ENCODE assay signal across 8 cellular contexts in the genomic region with DNA sequence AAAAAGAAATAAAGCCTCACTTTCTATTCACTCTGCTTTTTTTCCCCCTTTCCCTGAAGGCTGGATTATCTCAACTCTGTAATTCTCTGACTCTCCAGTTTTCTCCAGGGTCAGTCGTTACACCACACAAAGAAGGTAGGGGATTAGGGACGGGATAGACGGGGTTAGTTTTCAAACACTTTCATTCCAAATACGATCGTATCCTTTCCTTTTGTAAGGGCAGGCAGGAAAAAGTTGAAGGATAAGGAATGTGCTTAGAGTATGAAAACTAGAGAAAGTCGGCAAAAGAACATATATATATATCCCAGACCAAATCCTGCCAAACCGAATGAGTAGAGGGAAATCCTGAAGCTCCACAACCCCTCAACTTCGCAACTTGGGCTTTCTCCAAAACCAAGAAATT. TPM values are rescaled to one million over a fixed set of nuclear protein-coding genes. Genes with fewer than 3 reads are reported as not detected.
DNase-seq lines count a peak whose midpoint lies in the region; TF ChIP-seq lines count a peak whose summit lies in the region.

No MANE protein-coding gene starts in this region.

- H3K9me3 ChIP-seq in HUES64 (ENCODE audit: insufficient read depth, low read depth, low read length) (no peaks in the 10 kb centered on the region), stomach (no peaks in the 10 kb centered on the region)

- H3K27ac ChIP-seq in HUES64 (ENCODE audit: low read depth, low read length), result peak overlapping the region; percentile 50; the same call in 1 of the 2 replicates
- peak overlapping the region; percentile 53 to 97 (median 93) for H3K27ac ChIP-seq in stomach

- TF ChIP-seq POLR2A in stomach (IDR thresholded peaks at IDR 0.05), result peak in 1 of 4 donors; percentile 26

- no peak for DNase-seq in activated T-helper 2 cell treated with anti-CD3 and anti-CD28 coated beads, Interferon-gamma antibody, Interleukin-2, Interleukin-4, amounts not matched to agents 10 μg/mL and 5 μg/mL and 100 μg/mL, durations not matched to agents 14 hours and 24 hours and 36 hours (ENCODE audit: low spot score)
- DNase-seq in immature natural killer cell, result no peak
- DNase-seq in stomach, result no peak
- DNase-seq in stimulated activated CD4-positive, alpha-beta T cell treated with anti-CD3 and anti-CD28 coated beads, Interleukin-1b, Interleukin-23, amount 100 ng/mL, for 48 hours, result no peak
- no peak for DNase-seq in Ammon's horn (ENCODE audit: low spot score)
- DNase-seq in hypothalamus (lab: John Stamatoyannopoulos, UW), result no peak
- DNase-seq in NCI-H510A (lab: John Stamatoyannopoulos, UW), result no peak

- H3K36me3 ChIP-seq in HUES64 (ENCODE audit: insufficient read depth, low read length), result peaks cover 24% of the 10 kb centered on the region
- peaks cover 19 to 32% (median 23%) of the 10 kb centered on the region in 4 donors for H3K36me3 ChIP-seq in stomach

- H3K4me3 Mint-ChIP-seq in activated T-helper 2 cell treated with anti-CD3 and anti-CD28 coated beads, Interferon-gamma antibody, Interleukin-2, Interleukin-4, amounts not matched to agents 10 μg/mL and 5 μg/mL and 100 μg/mL, durations not matched to agents 14 hours and 24 hours and 36 hours (ENCODE audit: low read depth), result peak overlapping the region; percentile 98
- peak overlapping the region; percentile 93 to 99 (median 98) for H3K4me3 Mint-ChIP-seq in immature natural killer cell

- TF ChIP-seq CTCF in stomach (IDR thresholded peaks at IDR 0.05), result no peak

- H3K9ac ChIP-seq in HUES64 (ENCODE audit: low read depth, low read length), result peak overlapping the region; percentile 57; the same call in 1 of the 2 replicates

- TF ChIP-seq EP300 in stomach (IDR thresholded peaks at IDR 0.05), result no peak

- H3K4me3 ChIP-seq in HUES64 (ENCODE audit: low read length) (peak overlapping the region; percentile 54), stomach (peak overlapping the region; percentile 32 to 93 (median 73))

- peak overlapping the region; percentile 91 for H3K27ac Mint-ChIP-seq in activated T-helper 2 cell treated with anti-CD3 and anti-CD28 coated beads, Interferon-gamma antibody, Interleukin-2, Interleukin-4, amounts not matched to agents 10 μg/mL and 5 μg/mL and 100 μg/mL, durations not matched to agents 14 hours and 24 hours and 36 hours
- H3K27ac Mint-ChIP-seq in immature natural killer cell, result peak overlapping the region; percentile 94 to 98 (median 97)

- H3K4me1 Mint-ChIP-seq in activated T-helper 2 cell treated with anti-CD3 and anti-CD28 coated beads, Interferon-gamma antibody, Interleukin-2, Interleukin-4, amounts not matched to agents 10 μg/mL and 5 μg/mL and 100 μg/mL, durations not matched to agents 14 hours and 24 hours and 36 hours (ENCODE audit: low read depth), result peaks cover 51% of the 10 kb centered on the region
- peaks cover 55 to 68% of the 10 kb centered on the region in 2 donors for H3K4me1 Mint-ChIP-seq in immature natural killer cell

- H3K27me3 Mint-ChIP-seq in activated T-helper 2 cell treated with anti-CD3 and anti-CD28 coated beads, Interferon-gamma antibody, Interleukin-2, Interleukin-4, amounts not matched to agents 10 μg/mL and 5 μg/mL and 100 μg/mL, durations not matched to agents 14 hours and 24 hours and 36 hours (ENCODE audit: low read depth), result no peaks in the 10 kb centered on the region
- peaks cover 7 to 21% (median 10%) of the 10 kb centered on the region in 3 donors for H3K27me3 Mint-ChIP-seq in immature natural killer cell (ENCODE audit: low read depth in 3 of 3)

- H3K4me1 ChIP-seq in HUES64 (ENCODE audit: insufficient read depth, low read length) (peaks cover 16% of the 10 kb centered on the region), stomach (peaks cover 28 to 68% (median 53%) of the 10 kb centered on the region in 4 donors)

- 7% methylated on average over 3 of the region's 8 CpGs for WGBS in HUES64
- 0 to 2% (median 0%) methylated on average over 8 of the region's 8 CpGs for WGBS in stomach, 5 donors

- intact Hi-C loops in activated T-helper 2 cell treated with anti-CD3 and anti-CD28 coated beads, Interferon-gamma antibody, Interleukin-2, Interleukin-4, amounts not matched to agents 10 μg/mL and 5 μg/mL and 100 μg/mL, durations not matched to agents 14 hours and 24 hours and 36 hours (cut with micrococcal nuclease), result loop anchor here (1.0 to 5.0 kb wide), 3 partner anchors 23 to 510 kb away; a partner anchor contains a TSS
- intact Hi-C loops in stomach (cut with DNase I; ENCODE audit: low total_unique reads), result no loop called here

- peaks cover 41% of the 10 kb centered on the region for H3K36me3 Mint-ChIP-seq in activated T-helper 2 cell treated with anti-CD3 and anti-CD28 coated beads, Interferon-gamma antibody, Interleukin-2, Interleukin-4, amounts not matched to agents 10 μg/mL and 5 μg/mL and 100 μg/mL, durations not matched to agents 14 hours and 24 hours and 36 hours (ENCODE audit: low read depth)
- H3K36me3 Mint-ChIP-seq in immature natural killer cell, result peaks cover 19 to 27% (median 20%) of the 10 kb centered on the region in 3 donors

- no peaks in the 10 kb centered on the region for H3K9me3 Mint-ChIP-seq in activated T-helper 2 cell treated with anti-CD3 and anti-CD28 coated beads, Interferon-gamma antibody, Interleukin-2, Interleukin-4, amounts not matched to agents 10 μg/mL and 5 μg/mL and 100 μg/mL, durations not matched to agents 14 hours and 24 hours and 36 hours
- H3K9me3 Mint-ChIP-seq in immature natural killer cell, result no peaks in the 10 kb centered on the region

- H3K27me3 ChIP-seq in HUES64 (ENCODE audit: insufficient read depth, low read length), result no peaks in the 10 kb centered on the region
- H3K27me3 ChIP-seq in stomach, result no peaks in the 10 kb centered on the region

RNA-seq across cellular contexts. Expression of a gene that starts 0.6 kb away (rescaled TPM):
- 72.0 TPM for polyA plus RNA-seq in HUES64 (2013, experiment 1 of 2)
- polyA plus RNA-seq in HUES64 (2013, experiment 2 of 2), result 70.5 TPM
- total RNA-seq in activated T-helper 2 cell treated with anti-CD3 and anti-CD28 coated beads, Interferon-gamma antibody, Interleukin-2, Interleukin-4, amounts not matched to agents 10 μg/mL and 5 μg/mL and 100 μg/mL, durations not matched to agents 14 hours and 24 hours and 36 hours, result 154 TPM in 2 replicates
- polyA plus RNA-seq in immature natural killer cell, result 100 to 1,000 TPM; 217 to 502 (median 273) TPM
- 100 to 1,000 TPM in 1 of 5 donors, 10 to 100 TPM in 4; 23.3 to 142 (median 63.7) TPM for total RNA-seq in stomach
- polyA plus RNA-seq in stomach, result 10 to 100 TPM in 2 of 3 donors, 1 to 10 TPM in 1; 8.6 to 32.8 (median 13.8) TPM

RNA-seq across cellular contexts. Expression of a gene that starts 9.4 kb away (rescaled TPM):
- polyA plus RNA-seq in HUES64 (2013, experiment 1 of 2), result 3.6 TPM
- polyA plus RNA-seq in HUES64 (2013, experiment 2 of 2), result 3.9 TPM
- total RNA-seq in activated T-helper 2 cell treated with anti-CD3 and anti-CD28 coated beads, Interferon-gamma antibody, Interleukin-2, Interleukin-4, amounts not matched to agents 10 μg/mL and 5 μg/mL and 100 μg/mL, durations not matched to agents 14 hours and 24 hours and 36 hours, result 7.7 and 9.2 TPM in 2 replicates
- polyA plus RNA-seq in immature natural killer cell (1 to 10 TPM in 2 of 3 donors, under 1 TPM in 1; 0.86 to 4.2 (median 1.3) TPM), stomach (1 to 10 TPM; 1.5 to 2.2 (median 1.8) TPM)
- total RNA-seq in stomach, result 1 to 10 TPM in 3 of 5 donors, under 1 TPM in 2; under 0.01 to 5.8 (median 3.1) TPM

RNA-seq across cellular contexts. Expression of a gene that starts 11.1 kb away (rescaled TPM):
- polyA plus RNA-seq in HUES64 (2013, experiment 1 of 2), result 4,327 TPM
- 4,532 TPM for polyA plus RNA-seq in HUES64 (2013, experiment 2 of 2)
- 3,925 and 4,057 TPM in 2 replicates for total RNA-seq in activated T-helper 2 cell treated with anti-CD3 and anti-CD28 coated beads, Interferon-gamma antibody, Interleukin-2, Interleukin-4, amounts not matched to agents 10 μg/mL and 5 μg/mL and 100 μg/mL, durations not matched to agents 14 hours and 24 hours and 36 hours
- polyA plus RNA-seq in immature natural killer cell (1,000 to 10,000 TPM; 2,591 to 7,233 (median 3,803) TPM), stomach (1,000 to 10,000 TPM; 5,931 to 8,449 (median 6,584) TPM)
- total RNA-seq in stomach, result 1,000 to 10,000 TPM; 1,483 to 3,736 (median 1,919) TPM

RNA-seq across cellular contexts. Expression of a gene that starts 23.1 kb away (rescaled TPM):
- polyA plus RNA-seq in HUES64 (2013, experiment 1 of 2), result 241 TPM
- 231 TPM for polyA plus RNA-seq in HUES64 (2013, experiment 2 of 2)
- total RNA-seq in activated T-helper 2 cell treated with anti-CD3 and anti-CD28 coated beads, Interferon-gamma antibody, Interleukin-2, Interleukin-4, amounts not matched to agents 10 μg/mL and 5 μg/mL and 100 μg/mL, durations not matched to agents 14 hours and 24 hours and 36 hours, result 356 and 364 TPM in 2 replicates
- polyA plus RNA-seq in immature natural killer cell, result 100 to 1,000 TPM; 192 to 222 (median 214) TPM
- 100 to 1,000 TPM in 2 of 5 donors, 10 to 100 TPM in 3; 33.8 to 144 (median 68.7) TPM for total RNA-seq in stomach
- 100 to 1,000 TPM in 1 of 3 donors, 10 to 100 TPM in 2; 74.1 to 101 (median 95.1) TPM for polyA plus RNA-seq in stomach

RNA-seq across cellular contexts. Expression of a gene that starts 24.9 kb away (rescaled TPM):
- 119 TPM for polyA plus RNA-seq in HUES64 (2013, experiment 1 of 2)
- polyA plus RNA-seq in HUES64 (2013, experiment 2 of 2), result 134 TPM
- total RNA-seq in activated T-helper 2 cell treated with anti-CD3 and anti-CD28 coated beads, Interferon-gamma antibody, Interleukin-2, Interleukin-4, amounts not matched to agents 10 μg/mL and 5 μg/mL and 100 μg/mL, durations not matched to agents 14 hours and 24 hours and 36 hours, result 89.7 and 94.3 TPM in 2 replicates
- polyA plus RNA-seq in immature natural killer cell, result 10 to 100 TPM in 1 of 3 donors, 1 to 10 TPM in 2; 1.5 to 12.9 (median 9.3) TPM
- 10 to 100 TPM in 3 of 5 donors, 1 to 10 TPM in 1, not detected in 1; 4.9 to 24.3 (median 20.6) TPM for total RNA-seq in stomach
- 10 to 100 TPM; 53.4 to 98.1 (median 60.2) TPM for polyA plus RNA-seq in stomach
